ENCODE assay signal across 21 cellular contexts in genomic region chr18:21056545-21056944, GRCh38. TPM values are rescaled to one million over a fixed set of nuclear protein-coding genes. Genes with fewer than 3 reads are reported as not detected.
DNase-seq lines count a peak whose midpoint lies in the region; FAIRE-seq and TF ChIP-seq lines count a peak whose summit lies in the region.
"Had no signal": no experiment of that assay in that cellular context is flagged by ENCODE, and none has a peak within 500 bp of the region (broad histone marks: within the 10 kb centered on the region; RNA-seq: fewer than 3 reads in every experiment).

No MANE protein-coding gene starts in this region.

- in situ Hi-C loops in mammary epithelial cell (cut with MboI; ENCODE audit: low sequenced_read_pairs in 2 of 2), result loop anchor here in 1 of 2 donors (25.0 kb wide), 1 partner anchor 106 kb away; no protein-coding TSS in a partner anchor

- H3K9me1 ChIP-seq in keratinocyte (ENCODE audit: control insufficient read depth, extremely low read depth, insufficient read depth, low read length), result no peaks in the 10 kb centered on the region

- dilution Hi-C loops in mammary epithelial cell (cut with HindIII; ENCODE audit: low sequenced_read_pairs), result no loop called here
- dilution Hi-C loops in keratinocyte (cut with MboI; ENCODE audit: extremely low pct_ligation_motif_present, low sequenced_read_pairs), result no loop called here

- BruUV-seq in mammary epithelial cell (replicated peaks; lab: Mats Ljungman, UMichigan), result no TSS peak

- H3K79me2 ChIP-seq in mammary epithelial cell (ENCODE audit: insufficient read depth, low read length), result peaks cover 88% of the 10 kb centered on the region
- H3K79me2 ChIP-seq in keratinocyte (ENCODE audit: control insufficient read depth, insufficient read depth, low read length), result peaks cover 59% of the 10 kb centered on the region

- H3K4me3 ChIP-seq in mammary epithelial cell (replicated peaks in 1 of 3; ENCODE audit: insufficient read depth in 1 of 3, low read depth in 2 of 3, low read length in 3 of 3) (no peak overlapping the region), keratinocyte (ENCODE audit: control insufficient read depth in 2 of 3, extremely low read depth in 1 of 3, insufficient read depth in 2 of 3, low read depth in 1 of 3, low read length in 3 of 3) (no peak overlapping the region)
- H3K4me3 ChIP-seq: A549, BLaER1, GM12878, GM23338 had no signal

- peaks cover 37% of the 10 kb centered on the region for H3K4me1 ChIP-seq in mammary epithelial cell (ENCODE audit: insufficient read depth, low read length)
- peaks cover 18% of the 10 kb centered on the region for H3K4me1 ChIP-seq in keratinocyte (ENCODE audit: control insufficient read depth, extremely low read depth, insufficient read depth, low read length)
- H3K4me1 ChIP-seq: BLaER1 had no signal

- DNase-seq in GM19239 (ENCODE audit: insufficient read length, low spot score) (no peak), mammary epithelial cell (peak; percentile 87), epithelial cell of prostate (ENCODE audit: low read depth, low spot score) (peak; percentile 24), keratinocyte (ENCODE audit: low read depth, low spot score) (peak; percentile 9), NCI-H146 (lab: John Stamatoyannopoulos, UW) (no peak), SW480 (ENCODE audit: low spot score) (no peak), NCI-H187 (lab: John Stamatoyannopoulos, UW) (no peak)
- DNase-seq: 8988T; ACHN; Caco-2; CD4-positive, CD25-positive, alpha-beta regulatory T cell; CD8-positive, alpha-beta T cell; DMS79; EL; GDM1; H9 had no signal

- H3K4me2 ChIP-seq in mammary epithelial cell (ENCODE audit: insufficient read depth, low read depth, low read length) (peak overlapping the region; percentile 31), keratinocyte (ENCODE audit: control insufficient read depth, extremely low read depth, insufficient read depth, low read depth, low read length) (peak overlapping the region; percentile 17)
- H3K4me2 ChIP-seq: A549, BLaER1, GM23338 had no signal

- H3K27ac ChIP-seq in mammary epithelial cell (ENCODE audit: insufficient read depth, low read depth, low read length) (no peak overlapping the region), epithelial cell of prostate (peak overlapping the region; percentile 52), keratinocyte (ENCODE audit: control insufficient read depth, insufficient read depth, low read length) (peak overlapping the region; percentile 7)
- H3K27ac ChIP-seq: A549, BLaER1, C4-2B had no signal

- H2AFZ ChIP-seq in mammary epithelial cell (ENCODE audit: low read depth, low read length) (no peak overlapping the region), keratinocyte (ENCODE audit: control insufficient read depth, low read length) (no peak overlapping the region)
- H2AFZ ChIP-seq: GM23338 had no signal

- intact Hi-C loops in mammary epithelial cell (cut with micrococcal nuclease), result no loop called here

- no peak for TF ChIP-seq CTCF in mammary epithelial cell (conservative IDR thresholded peaks at IDR 0.05 in 1 of 2, IDR thresholded peaks at IDR 0.05 in 1 of 2; ENCODE audit: extremely low read depth in 1 of 2, insufficient read depth in 1 of 2, low read depth in 1 of 2, low read length in 2 of 2)
- TF ChIP-seq CTCF in keratinocyte (optimal IDR thresholded peaks at IDR 0.05 in 1 of 3, IDR thresholded peaks at IDR 0.05 in 1 of 3, conservative IDR thresholded peaks at IDR 0.05 in 1 of 3; ENCODE audit: extremely low read depth in 1 of 3, insufficient read depth in 2 of 3, low read length in 3 of 3), result no peak

- H3K9me3 ChIP-seq in mammary epithelial cell (replicated peaks; ENCODE audit: insufficient read depth, low read length) (no peaks in the 10 kb centered on the region), keratinocyte (ENCODE audit: control insufficient read depth, low read depth, low read length) (no peaks in the 10 kb centered on the region)
- H3K9me3 ChIP-seq: A549 had no signal

- H3K9ac ChIP-seq in mammary epithelial cell (ENCODE audit: insufficient read depth, low read length) (no peak overlapping the region), keratinocyte (ENCODE audit: control insufficient read depth, extremely low read depth, insufficient read depth, low read length) (no peak overlapping the region)
- H3K9ac ChIP-seq: BLaER1 had no signal

- CTCF ChIA-PET in mammary epithelial cell (lab: Charles Lee; ENCODE audit: low non-redundant PET), result interaction anchor here (0.6 kb wide), 1 partner anchor 34 kb away, joined by 4 read pairs; no protein-coding TSS in a partner anchor

- no peaks in the 10 kb centered on the region for H4K20me1 ChIP-seq in mammary epithelial cell (ENCODE audit: insufficient read depth, low read length)
- peaks cover 2% of the 10 kb centered on the region for H4K20me1 ChIP-seq in keratinocyte (ENCODE audit: control insufficient read depth, extremely low read depth, insufficient read depth, low read length)

- H3K36me3 ChIP-seq in mammary epithelial cell (ENCODE audit: insufficient read depth, low read length) (no peaks in the 10 kb centered on the region), keratinocyte (ENCODE audit: control insufficient read depth in 2 of 2, extremely low read depth in 1 of 2, insufficient read depth in 2 of 2, low read length in 2 of 2) (no peaks in the 10 kb centered on the region)

- FAIRE-seq in GM19239 (lab: Jason Lieb, UNC), result peak; percentile 33
- peak; percentile 83 for FAIRE-seq in keratinocyte (lab: Jason Lieb, UNC)
- FAIRE-seq: A549, GM12878 had no signal

- H3K27me3 ChIP-seq in mammary epithelial cell (ENCODE audit: insufficient read depth, low read length) (no peaks in the 10 kb centered on the region), keratinocyte (ENCODE audit: control insufficient read depth, extremely low read depth, insufficient read depth, low read length) (no peaks in the 10 kb centered on the region)
- H3K27me3 ChIP-seq: BLaER1 had no signal

RNA-seq across cellular contexts. Expression of gene ROCK1, which starts 55.1 kb away (rescaled TPM):
- 10 to 100 TPM; 31.8 to 55.9 TPM for total RNA-seq in mammary epithelial cell
- polyA plus RNA-seq in mammary epithelial cell (9.9 TPM), keratinocyte (14.8 to 25.9 TPM (median 16.1 TPM) in 3 replicates)
- polyA minus RNA-seq in mammary epithelial cell (34.8 TPM), keratinocyte (5.0 to 39.9 TPM (median 13.7 TPM) in 3 replicates)
- 81.5 TPM for polyA plus RNA-seq in keratinocyte (2011; ENCODE audit: low read depth)
- polyA plus RNA-seq in keratinocyte (2011; cell fraction: cytosol; rRNA removed), result 8.0 and 16.4 TPM in 2 replicates
- 24.6 and 47.6 TPM in 2 replicates for polyA plus RNA-seq in keratinocyte (2011; cell fraction: nucleus; rRNA removed)
- 19.9 and 28.3 TPM in 2 replicates for polyA plus RNA-seq in keratinocyte (2012; ENCODE audit: low replicate concordance)
- polyA minus RNA-seq in keratinocyte (2011; cell fraction: cytosol; rRNA and poly(A)+ RNA removed), result 12.7 TPM
- polyA minus RNA-seq in keratinocyte (2011; cell fraction: nucleus; rRNA and poly(A)+ RNA removed), result 28.6 and 81.4 TPM in 2 replicates

Comparison
In these comparisons a context has a peak if more than half of its experiments do, and no peak if none do; other contexts are left out.
1. DNase-seq: peak in mammary epithelial cell (single experiment), epithelial cell of prostate (single experiment) and keratinocyte (single experiment); none in GM19239 (single experiment), NCI-H146 (single experiment), SW480 (single experiment) and NCI-H187 (0 of 2).